8 cellular contexts compared by ENCODE assay signal in genomic region chr2:121080013-121080772, GRCh38.
DNase-seq lines count a peak whose midpoint lies in the region; ATAC-seq and TF ChIP-seq lines count a peak whose summit lies in the region.

No MANE protein-coding gene starts in this region.

- peak; percentile 53 for ATAC-seq in HCT116
- peak; percentile 24 to 69 (median 52) for ATAC-seq in psoas muscle
- ATAC-seq in HG02840 (IDR thresholded peaks at IDR 0.05; ENCODE audit: low FRiP score, unreplicated experiment), result no peak

- no peaks in the 10 kb centered on the region for H3K9me3 ChIP-seq in HCT116 (ENCODE audit: control insufficient read depth in 1 of 2, insufficient read depth in 1 of 2, low read depth in 1 of 2, low read length in 2 of 2)
- H3K9me3 ChIP-seq in NT2/D1 (ENCODE audit: insufficient read depth, low read length), result no peaks in the 10 kb centered on the region
- no peaks in the 10 kb centered on the region for H3K9me3 ChIP-seq in psoas muscle

- H3K27ac ChIP-seq in HCT116 (ENCODE audit: low read depth, low read length) (no peak overlapping the region), psoas muscle (no peak overlapping the region)

- WGBS in psoas muscle, 3 donors, result 28 to 33% (median 30%) methylated on average over 8 of the region's 8 CpGs

- intact Hi-C loops in HCT116 (cut with micrococcal nuclease), result loop anchor here (1.0 to 10.0 kb wide), 3 partner anchors 385 to 635 kb away; partner anchors contain the start of gene RNU4ATAC
- intact Hi-C loops in psoas muscle (cut with DNase I), result loop anchor here in 1 of 2 donors (1.0 kb wide), 1 partner anchor 385 kb away; no protein-coding TSS in a partner anchor

- H3K36me3 ChIP-seq in HCT116 (ENCODE audit: control insufficient read depth in 1 of 2, insufficient read depth in 2 of 2, low read length in 2 of 2), result no peaks in the 10 kb centered on the region
- H3K36me3 ChIP-seq in NT2/D1 (ENCODE audit: insufficient read depth, insufficient read length, low read length), result no peaks in the 10 kb centered on the region
- H3K36me3 ChIP-seq in psoas muscle (ENCODE audit: insufficient read depth in 1 of 2, low read depth in 1 of 2), result no peaks in the 10 kb centered on the region

- DNase-seq in COLO668 (lab: John Stamatoyannopoulos, UW; ENCODE audit: unreplicated experiment) (peak; percentile 64), HCT116 (ENCODE audit: low read depth, low spot score) (peak; percentile 37), NT2/D1 (ENCODE audit: low read depth, low spot score) (peak; percentile 65), glomerular endothelial cell (ENCODE audit: extremely low read depth, low read depth, low spot score) (peak; percentile 33), psoas muscle (no peak), OCI-M2 (lab: John Stamatoyannopoulos, UW; ENCODE audit: unreplicated experiment) (no peak)
- DNase-seq in activated effector memory CD4-positive, alpha-beta T cell treated with anti-CD3 and anti-CD28 coated beads, Interleukin-2, amount 50 U/mL, for 16 hours, result peak; percentile 77

- H3K4me1 ChIP-seq in HCT116 (ENCODE audit: control insufficient read depth in 1 of 2, insufficient read depth in 2 of 2, low read length in 2 of 2), result peaks cover 0 to 23% of the 10 kb centered on the region in 2 experiments; a peak in 2 of 4 replicates
- H3K4me1 ChIP-seq in NT2/D1 (ENCODE audit: insufficient read depth, insufficient read length), result peaks cover 12% of the 10 kb centered on the region
- H3K4me1 ChIP-seq in psoas muscle, result no peaks in the 10 kb centered on the region

- no peak for TF ChIP-seq POLR2A in HCT116 (IDR thresholded peaks at IDR 0.05; ENCODE audit: borderline replicate concordance, extremely low read depth, insufficient read depth, insufficient read length)

- peak; percentile 90 for TF ChIP-seq RAD21 in HCT116 (IDR thresholded peaks at IDR 0.05; ENCODE audit: low read depth)

- H3K4me2 ChIP-seq in HCT116 (ENCODE audit: low read length), result no peak overlapping the region

- H3K4me3 ChIP-seq in HCT116 (replicated peaks in 1 of 2; ENCODE audit: low read depth in 1 of 2, low read length in 2 of 2) (no peak overlapping the region), NT2/D1 (ENCODE audit: insufficient read length, low read depth) (no peak overlapping the region), psoas muscle (no peak overlapping the region)

- TF ChIP-seq CTCF in HCT116 (IDR thresholded peaks at IDR 0.05 in 2 of 3, conservative IDR thresholded peaks at IDR 0.05 in 1 of 3; ENCODE audit: borderline replicate concordance in 1 of 3, insufficient read depth in 1 of 3, low read depth in 2 of 3, low read length in 2 of 3) (peak; percentile 76 to 93 (median 79)), psoas muscle (IDR thresholded peaks at IDR 0.05) (peak; percentile 92)

- no peaks in the 10 kb centered on the region for H3K79me2 ChIP-seq in HCT116 (ENCODE audit: insufficient read depth, low read length)

- POLR2A ChIA-PET in HCT116 (lab: Charles Lee), result interaction anchor here (0.6 to 2.2 kb wide), 3 partner anchors 15 to 403 kb away, joined by 3 to 6 read pairs (median 3); no protein-coding TSS in a partner anchor

- RAD21 ChIA-PET in HCT116 (lab: Charles Lee; ENCODE audit: low non-redundant PET in 1 of 2, low total read pairs in 2 of 2, uncharacterized antibody in 2 of 2, unreplicated experiment in 2 of 2), result interaction anchor here (0.5 to 1.1 kb wide), 4 partner anchors 20 to 384 kb away, joined by 3 to 6 read pairs (median 4); no protein-coding TSS in a partner anchor

- no peak overlapping the region for H2AFZ ChIP-seq in HCT116 (ENCODE audit: low read depth, low read length, poor library complexity, severe bottlenecking)

- H3K27me3 ChIP-seq in HCT116 (ENCODE audit: insufficient read depth, low read length), result no peaks in the 10 kb centered on the region
- peaks cover 36% of the 10 kb centered on the region for H3K27me3 ChIP-seq in NT2/D1 (ENCODE audit: insufficient read depth, insufficient read length)
- H3K27me3 ChIP-seq in psoas muscle (ENCODE audit: insufficient read depth in 3 of 3, low read length in 2 of 3), result peaks cover 0 to 10% (median 10%) of the 10 kb centered on the region in 3 donors

- CTCF ChIA-PET in HCT116 (lab: Charles Lee), result interaction anchor here (1.0 to 2.6 kb wide), 12 partner anchors 8 to 767 kb away, joined by 3 to 28 read pairs (median 4); no protein-coding TSS in a partner anchor

- no peaks in the 10 kb centered on the region for H3K9me2 ChIP-seq in HCT116 (ENCODE audit: insufficient read depth)

- H3K9ac ChIP-seq in HCT116 (ENCODE audit: low read length), result no peak overlapping the region
- H3K9ac ChIP-seq in NT2/D1 (ENCODE audit: insufficient read length, low read depth), result no peak overlapping the region

- H4K20me1 ChIP-seq in HCT116 (ENCODE audit: insufficient read depth), result no peaks in the 10 kb centered on the region

- BruUV-seq in HCT116 (replicated peaks; lab: Mats Ljungman, UMichigan), result no TSS peak

TF ChIP-seq in HCT116, 20 proteins besides CTCF, POLR2A, EP300 and RAD21:
- TF ChIP-seq, protein P1, sequence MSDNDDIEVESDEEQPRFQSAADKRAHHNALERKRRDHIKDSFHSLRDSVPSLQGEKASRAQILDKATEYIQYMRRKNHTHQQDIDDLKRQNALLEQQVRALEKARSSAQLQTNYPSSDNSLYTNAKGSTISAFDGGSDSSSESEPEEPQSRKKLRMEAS (IDR thresholded peaks at IDR 0.05), result no peak
- TF ChIP-seq YY1 (IDR thresholded peaks at IDR 0.05; ENCODE audit: extremely low read depth, insufficient replicate concordance, low read depth, low read length) (no peak), SP1 (IDR thresholded peaks at IDR 0.05; ENCODE audit: low read depth) (no peak)
- TF ChIP-seq, protein P2, sequence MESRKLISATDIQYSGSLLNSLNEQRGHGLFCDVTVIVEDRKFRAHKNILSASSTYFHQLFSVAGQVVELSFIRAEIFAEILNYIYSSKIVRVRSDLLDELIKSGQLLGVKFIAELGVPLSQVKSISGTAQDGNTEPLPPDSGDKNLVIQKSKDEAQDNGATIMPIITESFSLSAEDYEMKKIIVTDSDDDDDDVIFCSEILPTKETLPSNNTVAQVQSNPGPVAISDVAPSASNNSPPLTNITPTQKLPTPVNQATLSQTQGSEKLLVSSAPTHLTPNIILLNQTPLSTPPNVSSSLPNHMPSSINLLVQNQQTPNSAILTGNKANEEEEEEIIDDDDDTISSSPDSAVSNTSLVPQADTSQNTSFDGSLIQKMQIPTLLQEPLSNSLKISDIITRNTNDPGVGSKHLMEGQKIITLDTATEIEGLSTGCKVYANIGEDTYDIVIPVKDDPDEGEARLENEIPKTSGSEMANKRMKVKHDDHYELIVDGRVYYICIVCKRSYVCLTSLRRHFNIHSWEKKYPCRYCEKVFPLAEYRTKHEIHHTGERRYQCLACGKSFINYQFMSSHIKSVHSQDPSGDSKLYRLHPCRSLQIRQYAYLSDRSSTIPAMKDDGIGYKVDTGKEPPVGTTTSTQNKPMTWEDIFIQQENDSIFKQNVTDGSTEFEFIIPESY (IDR thresholded peaks at IDR 0.05; ENCODE audit: extremely low read depth, insufficient replicate concordance, low read length), result no peak

Comparison
In these comparisons a context has a peak if more than half of its experiments do, and no peak if none do; other contexts are left out.
1. DNase-seq: peak in COLO668 (single experiment), HCT116 (single experiment), NT2/D1 (single experiment), activated effector memory CD4-positive, alpha-beta T cell treated with anti-CD3 and anti-CD28 coated beads, Interleukin-2, amount 50 U/mL, for 16 hours (single experiment) and glomerular endothelial cell (single experiment); none in psoas muscle (0 of 2) and OCI-M2 (single experiment).